18 cellular contexts compared by ENCODE assay signal in genomic region chr6:116029535-116029934, GRCh38. TPM values are rescaled to one million over a fixed set of nuclear protein-coding genes. Genes with fewer than 3 reads are reported as not detected.
A peak's percentile ranks its signal among the peaks of the same experiment; 100 is the strongest.
DNase-seq lines count a peak whose midpoint lies in the region; ATAC-seq, FAIRE-seq and TF ChIP-seq lines count a peak whose summit lies in the region.
"Had no signal": no experiment of that assay in that cellular context is flagged by ENCODE, and none has a peak within 500 bp of the region (broad histone marks: within the 10 kb centered on the region; RNA-seq: fewer than 3 reads in every experiment).

No MANE protein-coding gene starts in this region.

- no peak overlapping the region for H3K27ac Mint-ChIP-seq in H9
- H3K27ac Mint-ChIP-seq: CD8-positive, alpha-beta memory T cell; GM23338; stimulated activated memory B cell treated with anti-CD40 and anti-IgM and Interleukin-4, amounts not matched to agents 10 μg/mL and 1 μg/mL and 100 μg/mL, for 72 hours had no signal

- no peak overlapping the region for H3K23ac ChIP-seq in H9 (ENCODE audit: insufficient read length, low read depth, low read length)

- TF ChIP-seq EP300 in A549 (IDR thresholded peaks at IDR 0.05) = no peak

- CTCF ChIA-PET in A549 (lab: Yijun Ruan, JAX) = no interaction called here

- no peak overlapping the region for H3T11ph ChIP-seq in H9 (ENCODE audit: low read length)

- H3K79me2 ChIP-seq in H9 (ENCODE audit: insufficient read depth, low read length) = no peaks in the 10 kb centered on the region

- POLR2A ChIA-PET in A549 (lab: Yijun Ruan, JAX) = no interaction called here

- H3K18ac ChIP-seq in H9 (ENCODE audit: insufficient read length, low read depth, low read length) = no peak overlapping the region

- WGBS in A549 (ENCODE audit: missing lambda C conversion rate) = 49% methylated on average over 1 of the region's 1 CpG
- WGBS in H9 (ENCODE audit: extremely low coverage, insufficient read length, low lambda C conversion rate) = no CpG with 5 or more reads among the region's 1 CpG

- H3K27ac ChIP-seq in A549 (no peak overlapping the region), H9 (ENCODE audit: insufficient read length, low read depth, low read length) (no peak overlapping the region)
- H3K27ac ChIP-seq: esophagus squamous epithelium had no signal

- no peak overlapping the region for H4K91ac ChIP-seq in H9 (ENCODE audit: insufficient read length, low read depth, low read length)

- H2BK12ac ChIP-seq in H9 (ENCODE audit: insufficient read length, low read depth, low read length) = no peak overlapping the region

- H4K20me1 ChIP-seq in H9 (ENCODE audit: control insufficient read depth, insufficient read depth, insufficient read length) = no peaks in the 10 kb centered on the region

- no peak overlapping the region for H2BK15ac ChIP-seq in H9 (ENCODE audit: low read depth, low read length)

- peaks cover 4 to 10% of the 10 kb centered on the region in 2 experiments for H3K4me1 Mint-ChIP-seq in H9
- H3K4me1 Mint-ChIP-seq: CD8-positive, alpha-beta memory T cell had no signal

- no peak overlapping the region for H2AK5ac ChIP-seq in H9 (ENCODE audit: insufficient read length, low read length)

- no peaks in the 10 kb centered on the region for H3K27me3 ChIP-seq in H9 (ENCODE audit: insufficient read depth, low read length)
- H3K27me3 ChIP-seq: esophagus squamous epithelium had no signal

- no peak overlapping the region for H2BK120ac ChIP-seq in H9 (ENCODE audit: low read depth, low read length, poor library complexity, severe bottlenecking)

- no peak overlapping the region for H3K4me3 Mint-ChIP-seq in H9
- H3K4me3 Mint-ChIP-seq: CD8-positive, alpha-beta memory T cell; GM23338; stimulated activated memory B cell treated with anti-CD40 and anti-IgM and Interleukin-4, amounts not matched to agents 10 μg/mL and 1 μg/mL and 100 μg/mL, for 72 hours had no signal

- no peak overlapping the region for H2BK5ac ChIP-seq in H9 (ENCODE audit: insufficient read length, low read length)

- no peak overlapping the region for H3K4ac ChIP-seq in H9 (ENCODE audit: low read depth, low read length)

- H3K9me3 ChIP-seq in A549 (no peaks in the 10 kb centered on the region), H9 (ENCODE audit: control insufficient read depth, low read depth, low read length) (no peaks in the 10 kb centered on the region)
- H3K9me3 ChIP-seq: esophagus squamous epithelium had no signal

- H3K4me1 ChIP-seq in A549 (peaks cover 94% of the 10 kb centered on the region), H9 (ENCODE audit: insufficient read depth, low read length) (no peaks in the 10 kb centered on the region)

- DNase-seq in A549 (ENCODE audit: low read depth in 1 of 2, low spot score in 1 of 2) (no peak), H9 (no peak), Ammon's horn (ENCODE audit: low spot score) (no peak)
- DNase-seq in effector CD8-positive, alpha-beta T cell (lab: John Stamatoyannopoulos, UW) = no peak
- no peak for DNase-seq in activated CD4-positive, alpha-beta T cell treated with anti-CD3 and anti-CD28 coated beads, Interleukin-2, amount 50 U/mL, for 1 hour
- DNase-seq: activated gamma-delta T cell treated with Interleukin-2 at 50 U/mL for 16 hours; CD8-positive, alpha-beta memory T cell; esophagus squamous epithelium; NCI-H1105 treated with DMSO at 0.1 percent for 48 hours; NCI-H345 had no signal

- no peaks in the 10 kb centered on the region for H3K9me3 Mint-ChIP-seq in H9
- H3K9me3 Mint-ChIP-seq: CD8-positive, alpha-beta memory T cell; GM23338; stimulated activated memory B cell treated with anti-CD40 and anti-IgM and Interleukin-4, amounts not matched to agents 10 μg/mL and 1 μg/mL and 100 μg/mL, for 72 hours had no signal

- H3K9ac ChIP-seq in H9 (ENCODE audit: extremely low read depth, insufficient read length, low read length) = no peak overlapping the region

- TF ChIP-seq RAD21 in A549 (conservative IDR thresholded peaks at IDR 0.05 in 1 of 2, IDR thresholded peaks at IDR 0.05 in 1 of 2) = no peak

- H3K4me3 ChIP-seq in A549 = no peak overlapping the region
- H3K4me3 ChIP-seq: esophagus squamous epithelium, GM23338, SK-N-MC had no signal

- H3K36me3 Mint-ChIP-seq in H9 (ENCODE audit: insufficient read depth in 1 of 3, low read depth in 3 of 3) = no peaks in the 10 kb centered on the region
- H3K36me3 Mint-ChIP-seq: CD8-positive, alpha-beta memory T cell; stimulated activated memory B cell treated with anti-CD40 and anti-IgM and Interleukin-4, amounts not matched to agents 10 μg/mL and 1 μg/mL and 100 μg/mL, for 72 hours had no signal

- no peak overlapping the region for H3K56ac ChIP-seq in H9 (ENCODE audit: insufficient read length, low read depth, low read length)

- no peak overlapping the region for H2AFZ ChIP-seq in H9 (ENCODE audit: low read length)
- H2AFZ ChIP-seq: GM23338 had no signal

- no peaks in the 10 kb centered on the region for H3K79me1 ChIP-seq in H9 (ENCODE audit: insufficient read depth, low read depth, low read length, poor library complexity, severe bottlenecking)

- no peak for FAIRE-seq in A549 (lab: Jason Lieb, UNC)
- FAIRE-seq: A204.1, urothelium cell line had no signal

- H2BK20ac ChIP-seq in H9 (ENCODE audit: low read depth, low read length, poor library complexity, severe bottlenecking) = no peak overlapping the region

- H3K14ac ChIP-seq in H9 (ENCODE audit: insufficient read depth, low read length) = no peak overlapping the region

- ATAC-seq in A549 (no peak), GM19025 (IDR thresholded peaks at IDR 0.05; ENCODE audit: low read depth, unreplicated experiment) (peak; percentile 73), GM21786 (IDR thresholded peaks at IDR 0.05; ENCODE audit: unreplicated experiment) (peak; percentile 42), HG03175 (IDR thresholded peaks at IDR 0.05; ENCODE audit: unreplicated experiment) (peak; percentile 68)
- ATAC-seq: GM23338; stimulated activated memory B cell treated with anti-CD40 and anti-IgM and Interleukin-4, amounts not matched to agents 10 μg/mL and 1 μg/mL and 100 μg/mL, for 72 hours had no signal

- H3K4me2 ChIP-seq in A549 (peak overlapping the region; percentile 27; the same call in 2 of the 3 replicates), H9 (ENCODE audit: insufficient read depth, insufficient read length, low read length) (no peak overlapping the region)
- H3K4me2 ChIP-seq: GM23338 had no signal

- no peak overlapping the region for H4K5ac ChIP-seq in H9 (ENCODE audit: insufficient read length, low read depth, low read length)

- no peak for TF ChIP-seq CTCF in A549 (IDR thresholded peaks at IDR 0.05)
- TF ChIP-seq CTCF in H9 (conservative IDR thresholded peaks at IDR 0.05) = no peak

- H3K23me2 ChIP-seq in H9 (ENCODE audit: insufficient read length, low read depth, low read length, poor library complexity, severe bottlenecking) = no peaks in the 10 kb centered on the region

- no peak overlapping the region for H4K8ac ChIP-seq in H9 (replicated peaks; ENCODE audit: insufficient read length, low read depth, low read length)

- H3K27me3 Mint-ChIP-seq in H9 (ENCODE audit: low read depth) = no peaks in the 10 kb centered on the region
- H3K27me3 Mint-ChIP-seq: stimulated activated memory B cell treated with anti-CD40 and anti-IgM and Interleukin-4, amounts not matched to agents 10 μg/mL and 1 μg/mL and 100 μg/mL, for 72 hours had no signal

- TF ChIP-seq POLR2A in A549 (IDR thresholded peaks at IDR 0.05; ENCODE audit: low read length) = no peak

TF ChIP-seq in A549, 52 proteins besides CTCF, POLR2A, EP300 and RAD21 (continues in another document):
- TF ChIP-seq SMC3 (IDR thresholded peaks at IDR 0.05) = no peak
- no peak for TF ChIP-seq CHD4 (IDR thresholded peaks at IDR 0.05; ENCODE audit: borderline replicate concordance)
- TF ChIP-seq ATOH8 (CRISPR knock-in tag; IDR thresholded peaks at IDR 0.05; ENCODE audit: low read depth) = no peak
- no peak for TF ChIP-seq EHF (CRISPR knock-in tag; IDR thresholded peaks at IDR 0.05)
- no peak for TF ChIP-seq TFCP2L1 (CRISPR knock-in tag; IDR thresholded peaks at IDR 0.05)
- TF ChIP-seq HMGXB4 (CRISPR knock-in tag; IDR thresholded peaks at IDR 0.05; ENCODE audit: borderline replicate concordance) = no peak
- no peak for TF ChIP-seq HOXA7 (CRISPR knock-in tag; IDR thresholded peaks at IDR 0.05)
- no peak for TF ChIP-seq ZFP36 (IDR thresholded peaks at IDR 0.05; ENCODE audit: borderline replicate concordance, partially characterized antibody)
- TF ChIP-seq BCL3 (IDR thresholded peaks at IDR 0.05) = no peak

RNA-seq across cellular contexts. Expression of gene FRK, which starts 31.2 kb away (rescaled TPM):
- 6.7 and 8.9 TPM in 2 replicates for polyA plus RNA-seq in A549 (2011; rRNA removed)
- 0.67 and 0.93 TPM in 2 replicates for polyA plus RNA-seq in A549 (2012; cell fraction: cytosol; rRNA removed)
- polyA plus RNA-seq in A549 (2012; cell fraction: nucleus; rRNA removed) = 0.82 and 1.2 TPM in 2 replicates
- 1.7 to 2.2 TPM (median 2.1 TPM) in 3 replicates for polyA plus RNA-seq in A549 (2017; fragmentation: RNase III; extraction: RNeasy Plus Mini Kit Qiagen cat#74134 plus additional on column Dnase treatment)
- 15.4 and 18.7 TPM in 2 replicates for polyA minus RNA-seq in A549 (2011; rRNA and poly(A)+ RNA removed)
- total RNA-seq in H9 (2021) = 0.09 and 0.15 TPM in 2 replicates
- polyA plus RNA-seq: CD8-positive, alpha-beta memory T cell had no signal

Comparison
In these comparisons a context has a peak if more than half of its experiments do, and no peak if none do; other contexts are left out.
1. ATAC-seq: peak in GM19025 (single experiment), GM21786 (single experiment) and HG03175 (single experiment); none in A549 (0 of 2).